ENCODE assay signal across 28 cellular contexts in the genomic region with DNA sequence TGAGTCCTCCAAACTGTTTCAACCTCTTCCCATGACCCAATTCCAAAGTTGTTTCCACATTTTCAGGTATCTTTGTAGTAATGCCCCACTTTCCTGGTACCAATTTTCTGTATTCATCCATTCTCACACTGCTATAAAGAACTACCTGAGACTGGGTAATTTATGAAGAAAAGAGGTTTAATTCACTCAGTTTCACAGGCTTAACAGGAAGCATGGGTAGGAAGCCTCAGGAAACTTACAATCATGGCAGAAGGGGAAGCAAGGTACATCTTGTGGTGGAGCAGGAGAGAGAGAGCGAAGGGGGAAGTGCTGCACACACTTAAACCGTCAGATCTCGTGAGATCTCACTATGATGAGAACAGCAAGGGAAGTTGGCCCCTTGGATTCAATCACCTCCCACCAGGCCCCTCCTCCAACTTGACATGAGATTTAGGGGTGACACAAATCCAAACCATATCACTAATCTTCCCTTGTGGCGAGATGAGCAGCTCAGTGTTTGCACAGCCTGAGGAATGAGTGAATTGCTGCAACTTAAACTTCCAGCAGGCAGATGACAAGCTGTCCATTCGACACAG. TPM values are rescaled to one million over a fixed set of nuclear protein-coding genes. Genes with fewer than 3 reads are reported as not detected.
DNase-seq lines count a peak whose midpoint lies in the region; ATAC-seq, FAIRE-seq and TF ChIP-seq lines count a peak whose summit lies in the region.
"Had no signal": no experiment of that assay in that cellular context is flagged by ENCODE, and none has a peak within 500 bp of the region (broad histone marks: within the 10 kb centered on the region; RNA-seq: fewer than 3 reads in every experiment).

No MANE protein-coding gene starts in this region.

- ATAC-seq in GM12878 (no peak), HG02840 (IDR thresholded peaks at IDR 0.05; ENCODE audit: low FRiP score, unreplicated experiment) (no peak), T-helper 17 cell (no peak)
- ATAC-seq: left colon, PC-3, Right ventricle myocardium inferior, upper lobe of right lung had no signal

- CTCF ChIA-PET in GM12878 (lab: Yijun Ruan, JAX), result interaction anchor here (0.9 to 4.2 kb wide), 4 partner anchors 11 to 232 kb away, joined by 3 to 21 read pairs (median 5); no protein-coding TSS in a partner anchor

- no peak for TF ChIP-seq RAD21 in GM12878 (IDR thresholded peaks at IDR 0.05; ENCODE audit: insufficient read depth, low read depth, low read length)

- H3K9me3 Mint-ChIP-seq in type B pancreatic cell, result no peaks in the 10 kb centered on the region
- H3K9me3 Mint-ChIP-seq: activated CD4-positive, alpha-beta memory T cell treated with anti-CD3 and anti-CD28 coated beads for 36 hours; activated naive CD4-positive, alpha-beta T cell treated with anti-CD3 and anti-CD28 coated beads for 36 hours; immature natural killer cell had no signal

- H3K27me3 ChIP-seq in GM12878 (replicated peaks in 1 of 2; ENCODE audit: control insufficient read depth in 2 of 2, insufficient read depth in 2 of 2, low read length in 1 of 2), result no peaks in the 10 kb centered on the region
- H3K27me3 ChIP-seq: breast epithelium, upper lobe of right lung had no signal

- intact Hi-C loops in GM12878 (cut with micrococcal nuclease; ENCODE audit: unreplicated experiment), result no loop called here

- no peak overlapping the region for H3K27ac ChIP-seq in GM12878 (ENCODE audit: control insufficient read depth, insufficient read depth)
- H3K27ac ChIP-seq: breast epithelium, C4-2B, parathyroid adenoma, upper lobe of right lung had no signal

- peaks cover 2% of the 10 kb centered on the region for H3K36me3 Mint-ChIP-seq in T-helper 17 cell (ENCODE audit: low read depth)
- H3K36me3 Mint-ChIP-seq in type B pancreatic cell, result no peaks in the 10 kb centered on the region
- H3K36me3 Mint-ChIP-seq: activated CD4-positive, alpha-beta memory T cell treated with anti-CD3 and anti-CD28 coated beads for 36 hours; immature natural killer cell had no signal

- H3K4me3 ChIP-seq in GM12878, result no peak overlapping the region
- H3K4me3 ChIP-seq: breast epithelium, smooth muscle cell, upper lobe of right lung had no signal

- no peak overlapping the region for H3K27ac Mint-ChIP-seq in T-helper 17 cell
- no peak overlapping the region for H3K27ac Mint-ChIP-seq in type B pancreatic cell
- H3K27ac Mint-ChIP-seq: activated CD4-positive, alpha-beta memory T cell treated with anti-CD3 and anti-CD28 coated beads for 36 hours; activated naive CD4-positive, alpha-beta T cell treated with anti-CD3 and anti-CD28 coated beads for 36 hours; H9; immature natural killer cell had no signal

- H3K9me3 ChIP-seq in GM12878 (replicated peaks; ENCODE audit: control insufficient read depth, insufficient read depth, low read length) (no peaks in the 10 kb centered on the region), T-helper 17 cell (ENCODE audit: control insufficient read depth, low read length, poor library complexity, severe bottlenecking) (no peaks in the 10 kb centered on the region)
- H3K9me3 ChIP-seq: breast epithelium, upper lobe of right lung had no signal

- TF ChIP-seq POLR2A in GM12878 (IDR thresholded peaks at IDR 0.05; ENCODE audit: low read depth, low read length), result no peak

- H3K4me2 ChIP-seq in GM12878 (ENCODE audit: control insufficient read depth, insufficient read depth), result no peak overlapping the region
- H3K4me2 ChIP-seq: smooth muscle cell had no signal

- DNase-seq in CMK (ENCODE audit: low read depth) (peak; percentile 81), HTR-8/SVneo (ENCODE audit: insufficient read length, low spot score) (no peak), NOMO-1 treated with DMSO at 0.1 percent for 48 hours (lab: John Stamatoyannopoulos, UW; ENCODE audit: unreplicated experiment) (peak; percentile 66), GM12878 (ENCODE audit: low read depth, low spot score) (no peak), T-helper 17 cell (no peak), type B pancreatic cell (ENCODE audit: extremely low spot score, unreplicated experiment) (no peak)
- DNase-seq: activated CD4-positive, alpha-beta memory T cell treated with anti-CD3 and anti-CD28 coated beads for 36 hours; activated naive CD4-positive, alpha-beta T cell treated with anti-CD3 and anti-CD28 coated beads for 36 hours; Calu3; DMS79 treated with DMSO at 0.1 percent for 48 hours; GF-D8; H9; hypothalamus; immature natural killer cell; left colon; NCI-H1105 treated with DMSO at 0.1 percent for 48 hours; NCI-H2081; NCI-H82; PC-3; stimulated activated CD4-positive, alpha-beta T cell treated with anti-CD3 and anti-CD28 coated beads, Interleukin-1b, Interleukin-23, amount 100 ng/mL, for 48 hours; T-helper 9 cell had no signal

- no peaks in the 10 kb centered on the region for H3K79me2 ChIP-seq in GM12878 (ENCODE audit: control insufficient read depth, insufficient read depth, low read length)
- H3K79me2 ChIP-seq: parathyroid adenoma had no signal

- H3K36me3 ChIP-seq in GM12878 (ENCODE audit: control insufficient read depth in 2 of 2, insufficient read depth in 2 of 2, low read length in 1 of 2), result no peaks in the 10 kb centered on the region
- H3K36me3 ChIP-seq: breast epithelium, upper lobe of right lung had no signal

- TF ChIP-seq CTCF in GM12878 (IDR thresholded peaks at IDR 0.05 in 2 of 3, conservative IDR thresholded peaks at IDR 0.05 in 1 of 3; ENCODE audit: control insufficient read depth in 2 of 3, extremely low read depth in 1 of 3, insufficient read depth in 1 of 3, low read depth in 3 of 3, low read length in 3 of 3) (no peak), type B pancreatic cell (conservative IDR thresholded peaks at IDR 0.05) (no peak)

- RAD21 ChIA-PET in GM12878 (lab: Charles Lee; ENCODE audit: unreplicated experiment), result no interaction called here

- H3K9ac ChIP-seq in GM12878 (ENCODE audit: control insufficient read depth, insufficient read depth, low read length), result no peak overlapping the region
- H3K9ac ChIP-seq: parathyroid adenoma had no signal

- BruUV-seq in GM12878 (replicated peaks; lab: Mats Ljungman, UMichigan), result no TSS peak

- WGBS in GM12878 (ENCODE audit: insufficient coverage, insufficient replicate concordance, low lambda C conversion rate, missing lambda C conversion rate), result 16% methylated on average over 5 of the region's 5 CpGs

- H4K20me1 ChIP-seq in GM12878 (ENCODE audit: control insufficient read depth, insufficient read depth), result no peaks in the 10 kb centered on the region

- H3K4me1 ChIP-seq in GM12878 (ENCODE audit: control insufficient read depth, insufficient read depth, low read length), result no peaks in the 10 kb centered on the region
- H3K4me1 ChIP-seq: parathyroid adenoma had no signal

- POLR2A ChIA-PET in GM12878 (lab: Charles Lee), result no interaction called here

- SMC1A ChIA-PET in GM12878 (lab: Charles Lee; ENCODE audit: uncharacterized antibody, unreplicated experiment), result no interaction called here

- in situ Hi-C loops in GM12878 (cut with MboI), result loop anchor here (10.0 kb wide), 1 partner anchor 719 kb away; no protein-coding TSS in a partner anchor

- peaks cover 9% of the 10 kb centered on the region for H3K27me3 Mint-ChIP-seq in T-helper 17 cell
- H3K27me3 Mint-ChIP-seq in type B pancreatic cell, result peaks cover 11% of the 10 kb centered on the region

- no peak for TF ChIP-seq EP300 in GM12878 (IDR thresholded peaks at IDR 0.05; ENCODE audit: borderline replicate concordance in 1 of 2, control insufficient read depth in 1 of 2, low read depth in 2 of 2, low read length in 2 of 2)

- FAIRE-seq in HTR-8/SVneo (lab: Jason Lieb, UNC) (peak; percentile 55), GM12878 (lab: Jason Lieb, UNC) (no peak)

- H3K4me1 Mint-ChIP-seq in T-helper 17 cell (peaks cover 2% of the 10 kb centered on the region), type B pancreatic cell (ENCODE audit: unreplicated experiment) (peaks cover 5% of the 10 kb centered on the region)
- H3K4me1 Mint-ChIP-seq: H9, immature natural killer cell had no signal

- no peak overlapping the region for H2AFZ ChIP-seq in GM12878 (ENCODE audit: control insufficient read depth, low read depth, low read length)
- H2AFZ ChIP-seq: parathyroid adenoma had no signal

- no peak overlapping the region for H3K4me3 Mint-ChIP-seq in T-helper 17 cell
- H3K4me3 Mint-ChIP-seq in type B pancreatic cell, result no peak overlapping the region
- H3K4me3 Mint-ChIP-seq: activated CD4-positive, alpha-beta memory T cell treated with anti-CD3 and anti-CD28 coated beads for 36 hours; activated naive CD4-positive, alpha-beta T cell treated with anti-CD3 and anti-CD28 coated beads for 36 hours; H9; immature natural killer cell had no signal

RNA-seq across cellular contexts. Expression of gene TRIP13, which starts 42.9 kb away (rescaled TPM):
- total RNA-seq in GM12878 (2013; cell fraction: nucleolus; rRNA removed), result 11.4 and 15.2 TPM in 2 replicates
- total RNA-seq in GM12878 (2014; rRNA removed) (32.9 and 33.0 TPM in 2 replicates), GM12878 (2014; rRNA removed; fragmentation: Illumina TruSeq; extraction: Trizol) (23.9 and 25.0 TPM in 2 replicates), GM12878 (2021) (21.9 and 27.9 TPM in 2 replicates), T-helper 17 cell (1 to 10 TPM; 1.0 to 2.6 TPM), type B pancreatic cell (ENCODE audit: low replicate concordance) (9.3 and 18.2 TPM in 2 replicates)
- polyA plus RNA-seq in GM12878 (2011; ENCODE audit: low read depth), result 7.7 TPM
- polyA plus RNA-seq in GM12878 (2011; rRNA removed) (37.6 and 40.8 TPM in 2 replicates), GM12878 (2014; fragmentation: Illumina TruSeq; extraction: Trizol) (31.6 and 32.5 TPM in 2 replicates), GM12878 (2014; fragmentation: Nextera tagmentation; extraction: Ambion mirVana) (10 to 100 TPM; 15.1 to 20.5 TPM), GM12878 (2014; rRNA removed) (32.7 and 36.4 TPM in 2 replicates), GM12878 (2016; fragmentation: Nextera tagmentation; extraction: Ambion mirVana) (10 to 100 TPM; 62.3 to 64.9 TPM)
- 22.8 and 25.4 TPM in 2 replicates for polyA plus RNA-seq in GM12878 (2011; cell fraction: cytosol; rRNA removed)
- 33.0 and 37.2 TPM in 2 replicates for polyA plus RNA-seq in GM12878 (2011; cell fraction: nucleus; rRNA removed)
- polyA plus RNA-seq in GM12878 (2012), result 9.8 and 10.6 TPM in 2 replicates
- 17.2 and 23.7 TPM in 2 replicates for polyA minus RNA-seq in GM12878 (2011; rRNA and poly(A)+ RNA removed)
- 10.9 and 16.4 TPM in 2 replicates for polyA minus RNA-seq in GM12878 (2011; cell fraction: cytosol; rRNA and poly(A)+ RNA removed)
- polyA minus RNA-seq in GM12878 (2011; cell fraction: nucleus; rRNA and poly(A)+ RNA removed), result 6.8 and 9.8 TPM in 2 replicates

RNA-seq across cellular contexts. Expression of gene BRD9, which starts 43.0 kb away (rescaled TPM):
- total RNA-seq in GM12878 (2013; cell fraction: nucleolus; rRNA removed), result 134 and 146 TPM in 2 replicates
- total RNA-seq in GM12878 (2014; rRNA removed) (41.5 and 41.9 TPM in 2 replicates), GM12878 (2014; rRNA removed; fragmentation: Illumina TruSeq; extraction: Trizol) (27.8 and 28.9 TPM in 2 replicates), GM12878 (2021) (44.5 and 48.6 TPM in 2 replicates), T-helper 17 cell (100 to 1,000 TPM; 179 to 200 TPM), type B pancreatic cell (ENCODE audit: low replicate concordance) (38.2 and 55.6 TPM in 2 replicates)
- polyA plus RNA-seq in GM12878 (2011; ENCODE audit: low read depth), result 19.5 TPM
- polyA plus RNA-seq in GM12878 (2011; rRNA removed) (9.6 and 13.1 TPM in 2 replicates), GM12878 (2014; fragmentation: Illumina TruSeq; extraction: Trizol) (35.9 and 37.5 TPM in 2 replicates), GM12878 (2014; fragmentation: Nextera tagmentation; extraction: Ambion mirVana) (1 to 10 TPM; 2.0 to 4.7 TPM), GM12878 (2014; rRNA removed) (40.7 and 46.2 TPM in 2 replicates), GM12878 (2016; fragmentation: Nextera tagmentation; extraction: Ambion mirVana) (10 to 100 TPM; 29.1 to 35.7 TPM)
- polyA plus RNA-seq in GM12878 (2011; cell fraction: cytosol; rRNA removed), result 14.2 and 15.7 TPM in 2 replicates
- 99.1 and 133 TPM in 2 replicates for polyA plus RNA-seq in GM12878 (2011; cell fraction: nucleus; rRNA removed)
- 28.2 and 28.8 TPM in 2 replicates for polyA plus RNA-seq in GM12878 (2012)
- polyA minus RNA-seq in GM12878 (2011; rRNA and poly(A)+ RNA removed), result 20.3 and 22.2 TPM in 2 replicates
- polyA minus RNA-seq in GM12878 (2011; cell fraction: cytosol; rRNA and poly(A)+ RNA removed), result 7.1 and 7.3 TPM in 2 replicates
- 33.6 and 52.0 TPM in 2 replicates for polyA minus RNA-seq in GM12878 (2011; cell fraction: nucleus; rRNA and poly(A)+ RNA removed)

Comparison
In these comparisons a context has a peak if more than half of its experiments do, and no peak if none do; other contexts are left out.
1. DNase-seq: peak in CMK (single experiment) and NOMO-1 treated with DMSO at 0.1 percent for 48 hours (single experiment); none in HTR-8/SVneo (single experiment), GM12878 (single experiment), T-helper 17 cell (0 of 3) and type B pancreatic cell (single experiment).